ENCODE assay signal across 8 cellular contexts in the genomic region with DNA sequence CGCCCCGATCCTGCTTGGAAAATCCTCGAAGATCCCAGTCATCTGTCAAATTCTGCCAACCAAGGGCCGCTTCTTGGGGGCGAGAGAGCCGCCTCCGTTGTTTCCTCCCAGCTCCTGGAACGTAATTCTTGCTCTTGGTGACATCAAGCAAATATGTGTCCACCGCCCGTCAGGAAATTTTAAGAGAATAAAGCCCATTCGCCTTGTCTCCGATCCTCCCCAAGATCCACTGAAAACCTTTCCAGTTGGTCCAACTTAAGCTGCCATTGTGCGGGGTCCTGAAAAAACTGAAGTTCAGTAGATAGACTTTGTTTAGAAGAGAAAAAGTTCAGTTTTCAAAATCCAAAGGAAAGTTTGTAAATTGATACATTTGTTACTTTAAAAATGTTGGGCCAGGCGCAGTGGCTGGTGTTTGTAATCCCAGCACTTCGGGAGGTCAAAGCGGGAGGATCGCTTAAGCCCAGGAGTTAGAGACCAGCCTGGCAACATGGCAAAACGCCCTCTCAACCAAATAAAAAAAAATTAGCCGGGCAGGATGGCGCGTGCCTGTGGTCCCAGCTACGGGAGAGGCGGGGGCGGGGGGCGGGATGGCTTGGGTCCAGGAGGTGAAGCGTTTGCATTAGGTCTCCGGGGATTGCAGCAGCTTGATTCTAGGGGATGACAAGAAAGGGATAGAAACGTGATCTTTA. TPM values are rescaled to one million over a fixed set of nuclear protein-coding genes. Genes with fewer than 3 reads are reported as not detected.
DNase-seq lines count a peak whose midpoint lies in the region; ATAC-seq and TF ChIP-seq lines count a peak whose summit lies in the region.

No MANE protein-coding gene starts in this region.

- POLR2A ChIA-PET in CD8-positive, alpha-beta T cell (lab: Charles Lee): interaction anchor here (0.9 to 4.5 kb wide), 9 partner anchors 10 to 112 kb away, joined by 3 to 36 read pairs (median 18); no protein-coding TSS in a partner anchor

- DNase-seq in CD8-positive, alpha-beta T cell: no peak
- no peak for DNase-seq in Jurkat, Clone E6-1 (ENCODE audit: low read depth, low spot score)
- DNase-seq in smooth muscle cell (lab: John Stamatoyannopoulos, UW; ENCODE audit: unreplicated experiment) (no peak), RPMI8226 (no peak), NCI-H187 (lab: John Stamatoyannopoulos, UW) (no peak)

- WGBS in smooth muscle cell (ENCODE audit: low lambda C conversion rate): 5% methylated on average over 28 of the region's 28 CpGs

- H3K4me1 Mint-ChIP-seq in CD8-positive, alpha-beta T cell (ENCODE audit: low read depth): peaks cover 54% of the 10 kb centered on the region
- peaks cover 58% of the 10 kb centered on the region for H3K4me1 Mint-ChIP-seq in activated naive CD8-positive, alpha-beta T cell (ENCODE audit: low read depth)

- no peaks in the 10 kb centered on the region for H3K9me3 Mint-ChIP-seq in CD8-positive, alpha-beta T cell
- H3K9me3 Mint-ChIP-seq in activated naive CD8-positive, alpha-beta T cell (ENCODE audit: low read depth): peaks cover 6% of the 10 kb centered on the region

- TF ChIP-seq CTCF in CD8-positive, alpha-beta T cell (IDR thresholded peaks at IDR 0.05): no peak
- no peak for TF ChIP-seq CTCF in smooth muscle cell (IDR thresholded peaks at IDR 0.05; ENCODE audit: borderline replicate concordance, insufficient read depth, poor library complexity, severe bottlenecking)

- intact Hi-C loops in CD8-positive, alpha-beta T cell (cut with DNase I, micrococcal nuclease): loop anchor here (1.0 to 10.0 kb wide), 9 partner anchors 21 to 1084 kb away; partner anchors contain the start of genes ARF5 (in 2 of the 2), GCC1 (in 2 of the 2), RBM28 (in 2 of the 2) and METTL2B (in 1 of the 2)

- no peaks in the 10 kb centered on the region for H3K9me3 ChIP-seq in CD8-positive, alpha-beta T cell (ENCODE audit: low read length)
- H3K9me3 ChIP-seq in smooth muscle cell (replicated peaks; ENCODE audit: low read depth): no peaks in the 10 kb centered on the region

- H3K36me3 ChIP-seq in CD8-positive, alpha-beta T cell (ENCODE audit: insufficient read depth, low read length): peaks cover 10% of the 10 kb centered on the region
- H3K36me3 ChIP-seq in smooth muscle cell (ENCODE audit: low read depth): peaks cover 5% of the 10 kb centered on the region

- peak overlapping the region; percentile 98 for H3K4me2 ChIP-seq in smooth muscle cell

- peaks cover 38% of the 10 kb centered on the region for H3K79me2 ChIP-seq in smooth muscle cell (ENCODE audit: low read depth)

- peaks cover 37% of the 10 kb centered on the region for H3K4me1 ChIP-seq in CD8-positive, alpha-beta T cell (ENCODE audit: insufficient read depth, low read length)
- peaks cover 16% of the 10 kb centered on the region for H3K4me1 ChIP-seq in smooth muscle cell (ENCODE audit: low read depth)

- H3K4me3 Mint-ChIP-seq in CD8-positive, alpha-beta T cell: peak overlapping the region; percentile 96
- H3K4me3 Mint-ChIP-seq in activated naive CD8-positive, alpha-beta T cell: peak overlapping the region; percentile 91

- H2AFZ ChIP-seq in smooth muscle cell (ENCODE audit: low read depth): peak overlapping the region; percentile 99

- no peak for ATAC-seq in CD8-positive, alpha-beta T cell
- no peak for ATAC-seq in GM21529 (IDR thresholded peaks at IDR 0.05; ENCODE audit: unreplicated experiment)

- H3K27me3 ChIP-seq in CD8-positive, alpha-beta T cell (ENCODE audit: insufficient read depth, low read length): no peaks in the 10 kb centered on the region
- no peaks in the 10 kb centered on the region for H3K27me3 ChIP-seq in smooth muscle cell (ENCODE audit: low read depth)

- no peaks in the 10 kb centered on the region for H3F3A ChIP-seq in smooth muscle cell (ENCODE audit: low read depth)

- H3K4me3 ChIP-seq in CD8-positive, alpha-beta T cell (ENCODE audit: low read depth, low read length): peak overlapping the region; percentile 92
- peak overlapping the region; percentile 84 for H3K4me3 ChIP-seq in Jurkat, Clone E6-1 (ENCODE audit: low read length)
- peak overlapping the region; percentile 72 for H3K4me3 ChIP-seq in iPS-11a (ENCODE audit: low read depth, low read length)
- peak overlapping the region; percentile 100 for H3K4me3 ChIP-seq in smooth muscle cell

- no peaks in the 10 kb centered on the region for H3K27me3 Mint-ChIP-seq in CD8-positive, alpha-beta T cell (ENCODE audit: low read depth)
- H3K27me3 Mint-ChIP-seq in activated naive CD8-positive, alpha-beta T cell: no peaks in the 10 kb centered on the region

- H3K36me3 Mint-ChIP-seq in CD8-positive, alpha-beta T cell: peaks cover 32% of the 10 kb centered on the region
- peaks cover 17% of the 10 kb centered on the region for H3K36me3 Mint-ChIP-seq in activated naive CD8-positive, alpha-beta T cell

- peak overlapping the region; percentile 99 for H3K27ac ChIP-seq in CD8-positive, alpha-beta T cell (ENCODE audit: low read depth, low read length)
- peak overlapping the region; percentile 93 for H3K27ac ChIP-seq in smooth muscle cell (ENCODE audit: low read depth)

- H3K9ac ChIP-seq in smooth muscle cell (ENCODE audit: low read depth): peak overlapping the region; percentile 95

- peak overlapping the region; percentile 98 for H3K27ac Mint-ChIP-seq in CD8-positive, alpha-beta T cell
- peak overlapping the region; percentile 97 for H3K27ac Mint-ChIP-seq in activated naive CD8-positive, alpha-beta T cell

- CTCF ChIA-PET in CD8-positive, alpha-beta T cell (lab: Charles Lee): interaction anchor here (1.2 to 3.4 kb wide), 7 partner anchors 21 to 106 kb away, joined by 4 to 25 read pairs (median 6); no protein-coding TSS in a partner anchor

- H4K20me1 ChIP-seq in smooth muscle cell (ENCODE audit: low read depth): peaks cover 30% of the 10 kb centered on the region

RNA-seq across cellular contexts. Expression of gene ZNF800, which starts 1.0 kb away (rescaled TPM):
- 10 to 100 TPM; 80.7 to 82.5 TPM for total RNA-seq in CD8-positive, alpha-beta T cell
- polyA plus RNA-seq in Jurkat, Clone E6-1 (2012; ENCODE audit: insufficient read depth, insufficient read length): 11.5 TPM
- total RNA-seq in smooth muscle cell: 23.5 and 31.4 TPM in 2 replicates
- polyA plus RNA-seq in smooth muscle cell: 12.8 and 13.7 TPM in 2 replicates
